Comparison of ENCODE assay signal across 20 cellular contexts in the genomic region with DNA sequence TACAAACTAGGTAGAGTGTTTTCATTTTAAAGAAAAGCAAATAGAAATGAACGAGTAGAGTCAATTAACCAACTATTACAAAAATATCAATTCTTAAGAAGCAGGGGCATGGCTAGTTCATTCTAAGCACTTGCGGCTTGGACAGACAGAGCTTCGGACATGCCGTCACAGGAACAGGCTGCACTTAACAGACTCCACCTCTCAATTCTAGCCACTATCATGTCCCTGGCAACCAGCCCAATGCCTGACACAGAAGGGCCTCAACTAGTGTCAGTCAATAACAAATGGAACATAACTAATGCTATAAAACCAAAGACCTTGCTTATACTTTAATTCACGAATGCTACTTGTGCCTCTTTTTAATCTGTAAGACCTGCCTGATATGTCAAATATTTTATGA.
DNase-seq lines count a peak whose midpoint lies in the region; ATAC-seq, FAIRE-seq and TF ChIP-seq lines count a peak whose summit lies in the region.
"Had no signal": no experiment of that assay in that cellular context is flagged by ENCODE, and none has a peak within 500 bp of the region (broad histone marks: within the 10 kb centered on the region; RNA-seq: fewer than 3 reads in every experiment).

No MANE protein-coding gene starts in this region.

- H3K9me3 Mint-ChIP-seq in MCF 10A (ENCODE audit: unreplicated experiment) = no peaks in the 10 kb centered on the region
- H3K9me3 Mint-ChIP-seq: CD4-positive, alpha-beta T cell had no signal

- H3K27me3 Mint-ChIP-seq in MCF 10A (ENCODE audit: insufficient read depth, unreplicated experiment) = no peaks in the 10 kb centered on the region
- H3K27me3 Mint-ChIP-seq: CD4-positive, alpha-beta T cell had no signal

- H3K27ac Mint-ChIP-seq in MCF 10A (ENCODE audit: low read depth, unreplicated experiment) = peak overlapping the region; percentile 61
- H3K27ac Mint-ChIP-seq: CD4-positive, alpha-beta T cell; GM23338 had no signal

- no peaks in the 10 kb centered on the region for H3K4me1 Mint-ChIP-seq in MCF 10A (ENCODE audit: insufficient read depth, unreplicated experiment)

- intact Hi-C loops in MCF 10A (cut with micrococcal nuclease) = no loop called here
- intact Hi-C loops in breast epithelium (cut with DNase I; ENCODE audit: low total_unique reads) = no loop called here
- intact Hi-C loops in heart left ventricle (cut with DNase I) = no loop called here
- intact Hi-C loops in right cardiac atrium (cut with DNase I) = no loop called here

- no peaks in the 10 kb centered on the region for H3K36me3 Mint-ChIP-seq in MCF 10A (ENCODE audit: insufficient read depth, unreplicated experiment)

- no peak overlapping the region for H3K27ac ChIP-seq in breast epithelium
- H3K27ac ChIP-seq in heart left ventricle = no peak overlapping the region
- no peak overlapping the region for H3K27ac ChIP-seq in right cardiac atrium (ENCODE audit: low read length)
- H3K27ac ChIP-seq: 22Rv1, A549, C4-2B had no signal

- TF ChIP-seq CTCF in MCF 10A (IDR thresholded peaks at IDR 0.05; ENCODE audit: unreplicated experiment) (no peak), breast epithelium (IDR thresholded peaks at IDR 0.05) (no peak), bronchial epithelial cell (IDR thresholded peaks at IDR 0.05; ENCODE audit: insufficient read depth, low read length, severe bottlenecking) (no peak), heart left ventricle (IDR thresholded peaks at IDR 0.05) (no peak)

- 59 to 72% (median 65%) methylated on average over 5 of the region's 5 CpGs for WGBS in heart left ventricle, 4 donors
- 63% methylated on average over 5 of the region's 5 CpGs for WGBS in right cardiac atrium

- H3K27me3 ChIP-seq in breast epithelium (no peaks in the 10 kb centered on the region), bronchial epithelial cell (ENCODE audit: control insufficient read depth, insufficient read depth, low read length) (no peaks in the 10 kb centered on the region), heart left ventricle (no peaks in the 10 kb centered on the region), right cardiac atrium (ENCODE audit: control insufficient read depth, insufficient read depth) (no peaks in the 10 kb centered on the region)

- ATAC-seq in heart left ventricle = peak; percentile 71 to 89 (median 76)
- ATAC-seq in right cardiac atrium = peak; percentile 61 to 75
- ATAC-seq in GM18867 (IDR thresholded peaks at IDR 0.05; ENCODE audit: unreplicated experiment) = no peak
- ATAC-seq: A549, GM23338 had no signal

- H3K36me3 ChIP-seq in breast epithelium (peaks cover 4% of the 10 kb centered on the region), bronchial epithelial cell (ENCODE audit: control insufficient read depth, insufficient read depth, low read length) (no peaks in the 10 kb centered on the region), heart left ventricle (no peaks in the 10 kb centered on the region)

- POLR2A ChIA-PET in MCF 10A (lab: Yijun Ruan, JAX) = no interaction called here

- H3K4me1 ChIP-seq in breast epithelium (no peaks in the 10 kb centered on the region), heart left ventricle (no peaks in the 10 kb centered on the region), right cardiac atrium (ENCODE audit: control insufficient read depth, insufficient read depth, low read length) (no peaks in the 10 kb centered on the region)
- H3K4me1 ChIP-seq: A549, Caco-2 had no signal

- no peak overlapping the region for H3K4me3 ChIP-seq in breast epithelium
- H3K4me3 ChIP-seq in bronchial epithelial cell (ENCODE audit: low read depth, low read length) = no peak overlapping the region
- peak overlapping the region in 2 of 12 donors; percentile 3 to 9 for H3K4me3 ChIP-seq in heart left ventricle
- H3K4me3 ChIP-seq in right cardiac atrium (ENCODE audit: low read length) = no peak overlapping the region
- H3K4me3 ChIP-seq: A549, GM23338 had no signal

- BruUV-seq in MCF 10A (replicated peaks; lab: Mats Ljungman, UMichigan) = no TSS peak

- no peak for FAIRE-seq in bronchial epithelial cell (lab: Jason Lieb, UNC)
- FAIRE-seq: A549, D721Med, G401.6, GM12891, H54, HTR-8/SVneo had no signal

- CTCF ChIA-PET in MCF 10A (lab: Yijun Ruan, JAX) = no interaction called here

- TF ChIP-seq POLR2A in breast epithelium (IDR thresholded peaks at IDR 0.05) = no peak
- TF ChIP-seq POLR2A in heart left ventricle (IDR thresholded peaks at IDR 0.05) = no peak

- no peak overlapping the region for H3K4me3 Mint-ChIP-seq in MCF 10A (ENCODE audit: unreplicated experiment)
- H3K4me3 Mint-ChIP-seq: CD4-positive, alpha-beta T cell; GM23338 had no signal

- DNase-seq in MCF 10A (ENCODE audit: unreplicated experiment) (no peak), breast epithelium (ENCODE audit: low spot score in 2 of 2) (no peak), bronchial epithelial cell (ENCODE audit: low read depth) (peak; percentile 13), heart left ventricle (peak; percentile 19 to 57 (median 49)), right cardiac atrium (peak in 2 of 3 donors; percentile 37 to 67), SKM-1 treated with dmso at 0.1 percent for 144 hours (lab: John Stamatoyannopoulos, UW; ENCODE audit: unreplicated experiment) (no peak)
- DNase-seq: AML-193; Caco-2; CD4-positive, alpha-beta T cell; HCEC 1CT had no signal

- H3K9me3 ChIP-seq in breast epithelium = no peaks in the 10 kb centered on the region
- H3K9me3 ChIP-seq in heart left ventricle = peaks cover 0 to 3% (median 0%) of the 10 kb centered on the region in 12 donors
- H3K9me3 ChIP-seq in right cardiac atrium (ENCODE audit: control insufficient read depth, low read length) = no peaks in the 10 kb centered on the region
- H3K9me3 ChIP-seq: A549, Caco-2 had no signal

Comparison
In these comparisons a context has a peak if more than half of its experiments do, and no peak if none do; other contexts are left out.
1. DNase-seq: peak in bronchial epithelial cell (single experiment), heart left ventricle (5 of 5) and right cardiac atrium (2 of 3); none in MCF 10A (single experiment), breast epithelium (0 of 2) and SKM-1 treated with dmso at 0.1 percent for 144 hours (single experiment).